Comparison of ENCODE assay signal across 2 cellular contexts in the genomic region with DNA sequence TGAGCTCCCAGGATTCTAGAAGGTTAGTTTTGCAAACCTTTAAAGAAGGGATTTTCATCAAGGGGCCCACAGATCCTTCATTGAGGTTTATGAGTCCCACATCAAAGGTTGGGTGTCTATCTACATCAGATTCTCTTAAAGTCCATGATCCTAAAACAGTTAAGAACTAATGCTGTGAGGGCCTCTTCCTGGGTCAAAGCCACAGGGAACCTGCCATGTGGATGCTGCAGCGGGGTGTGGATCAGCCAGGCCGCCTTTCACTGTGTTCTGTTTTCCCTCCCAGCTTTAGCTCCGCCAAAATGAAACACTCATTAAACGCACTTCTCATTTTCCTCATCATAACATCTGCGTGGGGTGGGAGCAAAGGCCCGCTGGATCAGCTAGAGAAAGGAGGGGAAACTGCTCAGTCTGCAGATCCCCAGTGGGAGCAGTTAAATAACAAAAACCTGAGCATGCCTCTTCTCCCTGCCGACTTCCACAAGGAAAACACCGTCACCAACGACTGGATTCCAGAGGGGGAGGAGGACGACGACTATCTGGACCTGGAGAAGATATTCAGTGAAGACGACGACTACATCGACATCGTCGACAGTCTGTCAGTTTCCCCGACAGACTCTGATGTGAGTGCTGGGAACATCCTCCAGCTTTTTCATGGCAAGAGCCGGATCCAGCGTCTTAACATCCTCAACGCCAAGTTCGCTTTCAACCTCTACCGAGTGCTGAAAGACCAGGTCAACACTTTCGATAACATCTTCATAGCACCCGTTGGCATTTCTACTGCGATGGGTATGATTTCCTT.
TF ChIP-seq lines count a peak whose summit lies in the region.

No MANE protein-coding gene starts in this region.

TF ChIP-seq in WTC11, 78 proteins besides CTCF, POLR2A, EP300 and RAD21:
- no peak for TF ChIP-seq GRHL2 (CRISPR knock-in tag; IDR thresholded peaks at IDR 0.05; ENCODE audit: insufficient replicate concordance, severe bottlenecking)
- TF ChIP-seq, protein P1, sequence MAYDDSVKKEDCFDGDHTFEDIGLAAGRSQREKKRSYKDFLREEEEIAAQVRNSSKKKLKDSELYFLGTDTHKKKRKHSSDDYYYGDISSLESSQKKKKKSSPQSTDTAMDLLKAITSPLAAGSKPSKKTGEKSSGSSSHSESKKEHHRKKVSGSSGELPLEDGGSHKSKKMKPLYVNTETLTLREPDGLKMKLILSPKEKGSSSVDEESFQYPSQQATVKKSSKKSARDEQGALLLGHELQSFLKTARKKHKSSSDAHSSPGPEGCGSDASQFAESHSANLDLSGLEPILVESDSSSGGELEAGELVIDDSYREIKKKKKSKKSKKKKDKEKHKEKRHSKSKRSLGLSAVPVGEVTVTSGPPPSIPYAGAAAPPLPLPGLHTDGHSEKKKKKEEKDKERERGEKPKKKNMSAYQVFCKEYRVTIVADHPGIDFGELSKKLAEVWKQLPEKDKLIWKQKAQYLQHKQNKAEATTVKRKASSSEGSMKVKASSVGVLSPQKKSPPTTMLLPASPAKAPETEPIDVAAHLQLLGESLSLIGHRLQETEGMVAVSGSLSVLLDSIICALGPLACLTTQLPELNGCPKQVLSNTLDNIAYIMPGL (CRISPR knock-in tag; IDR thresholded peaks at IDR 0.05): no peak
- TF ChIP-seq, protein P2, sequence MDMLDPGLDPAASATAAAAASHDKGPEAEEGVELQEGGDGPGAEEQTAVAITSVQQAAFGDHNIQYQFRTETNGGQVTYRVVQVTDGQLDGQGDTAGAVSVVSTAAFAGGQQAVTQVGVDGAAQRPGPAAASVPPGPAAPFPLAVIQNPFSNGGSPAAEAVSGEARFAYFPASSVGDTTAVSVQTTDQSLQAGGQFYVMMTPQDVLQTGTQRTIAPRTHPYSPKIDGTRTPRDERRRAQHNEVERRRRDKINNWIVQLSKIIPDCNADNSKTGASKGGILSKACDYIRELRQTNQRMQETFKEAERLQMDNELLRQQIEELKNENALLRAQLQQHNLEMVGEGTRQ (CRISPR knock-in tag; IDR thresholded peaks at IDR 0.05): no peak
- no peak for TF ChIP-seq OVOL2 (CRISPR knock-in tag; IDR thresholded peaks at IDR 0.05; ENCODE audit: borderline replicate concordance)
- TF ChIP-seq ZNF423 (CRISPR knock-in tag; IDR thresholded peaks at IDR 0.05): no peak
- no peak for TF ChIP-seq HMGA2 (CRISPR knock-in tag; IDR thresholded peaks at IDR 0.05)
- no peak for TF ChIP-seq ZBTB21 (CRISPR knock-in tag; IDR thresholded peaks at IDR 0.05; ENCODE audit: borderline replicate concordance)
- TF ChIP-seq, protein P3, sequence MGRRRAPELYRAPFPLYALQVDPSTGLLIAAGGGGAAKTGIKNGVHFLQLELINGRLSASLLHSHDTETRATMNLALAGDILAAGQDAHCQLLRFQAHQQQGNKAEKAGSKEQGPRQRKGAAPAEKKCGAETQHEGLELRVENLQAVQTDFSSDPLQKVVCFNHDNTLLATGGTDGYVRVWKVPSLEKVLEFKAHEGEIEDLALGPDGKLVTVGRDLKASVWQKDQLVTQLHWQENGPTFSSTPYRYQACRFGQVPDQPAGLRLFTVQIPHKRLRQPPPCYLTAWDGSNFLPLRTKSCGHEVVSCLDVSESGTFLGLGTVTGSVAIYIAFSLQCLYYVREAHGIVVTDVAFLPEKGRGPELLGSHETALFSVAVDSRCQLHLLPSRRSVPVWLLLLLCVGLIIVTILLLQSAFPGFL (CRISPR knock-in tag; IDR thresholded peaks at IDR 0.05; ENCODE audit: borderline replicate concordance): no peak
- no peak for TF ChIP-seq ZNF263 (CRISPR knock-in tag; IDR thresholded peaks at IDR 0.05; ENCODE audit: low read depth)
- TF ChIP-seq ZNF416 (CRISPR knock-in tag; IDR thresholded peaks at IDR 0.05): no peak
- TF ChIP-seq, protein P4, sequence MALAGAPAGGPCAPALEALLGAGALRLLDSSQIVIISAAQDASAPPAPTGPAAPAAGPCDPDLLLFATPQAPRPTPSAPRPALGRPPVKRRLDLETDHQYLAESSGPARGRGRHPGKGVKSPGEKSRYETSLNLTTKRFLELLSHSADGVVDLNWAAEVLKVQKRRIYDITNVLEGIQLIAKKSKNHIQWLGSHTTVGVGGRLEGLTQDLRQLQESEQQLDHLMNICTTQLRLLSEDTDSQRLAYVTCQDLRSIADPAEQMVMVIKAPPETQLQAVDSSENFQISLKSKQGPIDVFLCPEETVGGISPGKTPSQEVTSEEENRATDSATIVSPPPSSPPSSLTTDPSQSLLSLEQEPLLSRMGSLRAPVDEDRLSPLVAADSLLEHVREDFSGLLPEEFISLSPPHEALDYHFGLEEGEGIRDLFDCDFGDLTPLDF (CRISPR knock-in tag; IDR thresholded peaks at IDR 0.05): no peak
- no peak for TF ChIP-seq ZNF671 (CRISPR knock-in tag; IDR thresholded peaks at IDR 0.05)
- TF ChIP-seq, protein P5, sequence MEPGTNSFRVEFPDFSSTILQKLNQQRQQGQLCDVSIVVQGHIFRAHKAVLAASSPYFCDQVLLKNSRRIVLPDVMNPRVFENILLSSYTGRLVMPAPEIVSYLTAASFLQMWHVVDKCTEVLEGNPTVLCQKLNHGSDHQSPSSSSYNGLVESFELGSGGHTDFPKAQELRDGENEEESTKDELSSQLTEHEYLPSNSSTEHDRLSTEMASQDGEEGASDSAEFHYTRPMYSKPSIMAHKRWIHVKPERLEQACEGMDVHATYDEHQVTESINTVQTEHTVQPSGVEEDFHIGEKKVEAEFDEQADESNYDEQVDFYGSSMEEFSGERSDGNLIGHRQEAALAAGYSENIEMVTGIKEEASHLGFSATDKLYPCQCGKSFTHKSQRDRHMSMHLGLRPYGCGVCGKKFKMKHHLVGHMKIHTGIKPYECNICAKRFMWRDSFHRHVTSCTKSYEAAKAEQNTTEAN (CRISPR knock-in tag; IDR thresholded peaks at IDR 0.05): no peak
- no peak for TF ChIP-seq EMX1 (CRISPR knock-in tag; IDR thresholded peaks at IDR 0.05)

TF ChIP-seq in liver, 16 proteins besides CTCF, POLR2A, EP300 and RAD21 (continued from another document):
- TF ChIP-seq, protein P6, sequence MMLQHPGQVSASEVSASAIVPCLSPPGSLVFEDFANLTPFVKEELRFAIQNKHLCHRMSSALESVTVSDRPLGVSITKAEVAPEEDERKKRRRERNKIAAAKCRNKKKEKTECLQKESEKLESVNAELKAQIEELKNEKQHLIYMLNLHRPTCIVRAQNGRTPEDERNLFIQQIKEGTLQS (IDR thresholded peaks at IDR 0.05): no peak
